In genomic region chr11:2554338-2555240, GRCh38 we compare ENCODE assay signal across 20 cellular contexts.
DNase-seq lines count a peak whose midpoint lies in the region; ATAC-seq and TF ChIP-seq lines count a peak whose summit lies in the region.
"Had no signal": no experiment of that assay in that cellular context is flagged by ENCODE, and none has a peak within 500 bp of the region (broad histone marks: within the 10 kb centered on the region; RNA-seq: fewer than 3 reads in every experiment).

No MANE protein-coding gene starts in this region.

- no peaks in the 10 kb centered on the region for H3K36me3 Mint-ChIP-seq in activated naive CD4-positive, alpha-beta T cell treated with anti-CD3 and anti-CD28 coated beads for 36 hours (ENCODE audit: low read depth)
- no peaks in the 10 kb centered on the region for H3K36me3 Mint-ChIP-seq in activated naive CD4-positive, alpha-beta T cell treated with anti-CD3 and anti-CD28 coated beads, Interleukin-2, amount 50 U/mL, for 72 hours
- peaks cover 25% of the 10 kb centered on the region for H3K36me3 Mint-ChIP-seq in glutamatergic neuron (ENCODE audit: unreplicated experiment)
- no peaks in the 10 kb centered on the region for H3K36me3 Mint-ChIP-seq in nephron (ENCODE audit: low read depth)
- no peaks in the 10 kb centered on the region for H3K36me3 Mint-ChIP-seq in type B pancreatic cell

- H3K4me3 Mint-ChIP-seq in activated naive CD4-positive, alpha-beta T cell treated with anti-CD3 and anti-CD28 coated beads for 36 hours: no peak overlapping the region
- H3K4me3 Mint-ChIP-seq in glutamatergic neuron (ENCODE audit: unreplicated experiment) (no peak overlapping the region), nephron (peak overlapping the region in 1 of 3 experiments; percentile 4), type B pancreatic cell (no peak overlapping the region)
- H3K4me3 Mint-ChIP-seq: activated naive CD8-positive, alpha-beta T cell; activated T-cell treated with anti-CD3 and anti-CD28 coated beads, Interleukin-2, amount 50 U/mL, for 72 hours; neural crest cell had no signal

- TF ChIP-seq CTCF in glutamatergic neuron (IDR thresholded peaks at IDR 0.05; ENCODE audit: partially characterized antibody, unreplicated experiment): no peak
- no peak for TF ChIP-seq CTCF in nephron (IDR thresholded peaks at IDR 0.05; ENCODE audit: unreplicated experiment in 3 of 3)
- TF ChIP-seq CTCF in type B pancreatic cell (conservative IDR thresholded peaks at IDR 0.05): no peak

- CTCF ChIA-PET in activated naive CD4-positive, alpha-beta T cell treated with anti-CD3 and anti-CD28 coated beads for 36 hours (lab: Charles Lee): interaction anchor here (0.6 kb wide), 1 partner anchor 766 kb away, joined by 3 read pairs; no protein-coding TSS in a partner anchor

- intact Hi-C loops in activated naive CD4-positive, alpha-beta T cell treated with anti-CD3 and anti-CD28 coated beads for 36 hours (cut with micrococcal nuclease): no loop called here

- H3K27ac Mint-ChIP-seq in activated naive CD4-positive, alpha-beta T cell treated with anti-CD3 and anti-CD28 coated beads for 36 hours: no peak overlapping the region
- H3K27ac Mint-ChIP-seq in activated naive CD4-positive, alpha-beta T cell treated with anti-CD3 and anti-CD28 coated beads, Interleukin-2, amount 50 U/mL, for 72 hours: no peak overlapping the region
- H3K27ac Mint-ChIP-seq in glutamatergic neuron (ENCODE audit: unreplicated experiment) (no peak overlapping the region), nephron (peak overlapping the region; percentile 64 to 84 (median 71)), type B pancreatic cell (peak overlapping the region; percentile 32)
- H3K27ac Mint-ChIP-seq: activated naive CD8-positive, alpha-beta T cell; activated T-cell treated with anti-CD3 and anti-CD28 coated beads, Interleukin-2, amount 50 U/mL, for 72 hours had no signal

- no peak for ATAC-seq in activated naive CD4-positive, alpha-beta T cell treated with anti-CD3 and anti-CD28 coated beads, Interleukin-2, amount 50 U/mL, for 72 hours
- no peak for ATAC-seq in GM21528 (IDR thresholded peaks at IDR 0.05; ENCODE audit: low FRiP score, unreplicated experiment)
- ATAC-seq: activated T-cell treated with anti-CD3 and anti-CD28 coated beads, Interleukin-2, amount 50 U/mL, for 72 hours; GM12878; psoas muscle had no signal

- H3K9me3 Mint-ChIP-seq in activated naive CD4-positive, alpha-beta T cell treated with anti-CD3 and anti-CD28 coated beads for 36 hours: no peaks in the 10 kb centered on the region
- no peaks in the 10 kb centered on the region for H3K9me3 Mint-ChIP-seq in activated naive CD4-positive, alpha-beta T cell treated with anti-CD3 and anti-CD28 coated beads, Interleukin-2, amount 50 U/mL, for 72 hours
- H3K9me3 Mint-ChIP-seq in glutamatergic neuron (ENCODE audit: unreplicated experiment): peaks cover 8% of the 10 kb centered on the region
- H3K9me3 Mint-ChIP-seq in nephron: peaks cover 24% of the 10 kb centered on the region
- peaks cover 16% of the 10 kb centered on the region for H3K9me3 Mint-ChIP-seq in type B pancreatic cell
- H3K9me3 Mint-ChIP-seq: activated T-cell treated with anti-CD3 and anti-CD28 coated beads, Interleukin-2, amount 50 U/mL, for 72 hours had no signal

- no peaks in the 10 kb centered on the region for H3K27me3 Mint-ChIP-seq in activated naive CD4-positive, alpha-beta T cell treated with anti-CD3 and anti-CD28 coated beads for 36 hours (ENCODE audit: low read depth)
- H3K27me3 Mint-ChIP-seq in glutamatergic neuron (ENCODE audit: unreplicated experiment) (peaks cover 4% of the 10 kb centered on the region), nephron (ENCODE audit: low read depth) (no peaks in the 10 kb centered on the region), type B pancreatic cell (peaks cover 17% of the 10 kb centered on the region)
- H3K27me3 Mint-ChIP-seq: activated naive CD8-positive, alpha-beta T cell had no signal

- peaks cover 1% of the 10 kb centered on the region for H3K4me1 Mint-ChIP-seq in activated naive CD4-positive, alpha-beta T cell treated with anti-CD3 and anti-CD28 coated beads for 36 hours (ENCODE audit: low read depth)
- H3K4me1 Mint-ChIP-seq in glutamatergic neuron (ENCODE audit: low read depth, unreplicated experiment) (peaks cover 4% of the 10 kb centered on the region), nephron (peaks cover 41% of the 10 kb centered on the region), type B pancreatic cell (ENCODE audit: unreplicated experiment) (peaks cover 12% of the 10 kb centered on the region)

- peak; percentile 1 for DNase-seq in activated naive CD4-positive, alpha-beta T cell treated with anti-CD3 and anti-CD28 coated beads for 36 hours
- no peak for DNase-seq in activated naive CD4-positive, alpha-beta T cell treated with anti-CD3 and anti-CD28 coated beads, Interleukin-2, amount 50 U/mL, for 72 hours (ENCODE audit: low spot score in 2 of 2)
- DNase-seq in glutamatergic neuron: peak; percentile 9
- DNase-seq in type B pancreatic cell (ENCODE audit: extremely low spot score, unreplicated experiment): no peak
- DNase-seq in germinal center (ENCODE audit: low spot score): no peak
- no peak for DNase-seq in T-helper 1 cell
- DNase-seq: activated T-cell treated with anti-CD3 and anti-CD28 coated beads, Interleukin-2, amount 50 U/mL, for 72 hours; cerebellar nuclear complex; DND-41; foreskin fibroblast; NCI-H2171 treated with DMSO at 0.1 percent for 48 hours; NCI-H69; stimulated activated CD4-positive, alpha-beta T cell treated with anti-CD3 and anti-CD28 coated beads, Interleukin-4, amount 100 ng/mL, for 24 hours; stimulated activated naive CD4-positive, alpha-beta T cell treated with Interleukin-2 at 50 U/mL for 16 hours had no signal

Comparison
In these comparisons a context has a peak if more than half of its experiments do, and no peak if none do; other contexts are left out.
1. DNase-seq: peak in activated naive CD4-positive, alpha-beta T cell treated with anti-CD3 and anti-CD28 coated beads for 36 hours (single experiment) and glutamatergic neuron (single experiment); none in activated naive CD4-positive, alpha-beta T cell treated with anti-CD3 and anti-CD28 coated beads, Interleukin-2, amount 50 U/mL, for 72 hours (0 of 2), type B pancreatic cell (single experiment), germinal center (single experiment) and T-helper 1 cell (0 of 5).
2. H3K27ac Mint-ChIP-seq: peak in nephron (3 of 3) and type B pancreatic cell (single experiment); none in activated naive CD4-positive, alpha-beta T cell treated with anti-CD3 and anti-CD28 coated beads for 36 hours (single experiment), activated naive CD4-positive, alpha-beta T cell treated with anti-CD3 and anti-CD28 coated beads, Interleukin-2, amount 50 U/mL, for 72 hours (0 of 2) and glutamatergic neuron (single experiment).